Comparison of ENCODE assay signal across 21 cellular contexts in the genomic region with DNA sequence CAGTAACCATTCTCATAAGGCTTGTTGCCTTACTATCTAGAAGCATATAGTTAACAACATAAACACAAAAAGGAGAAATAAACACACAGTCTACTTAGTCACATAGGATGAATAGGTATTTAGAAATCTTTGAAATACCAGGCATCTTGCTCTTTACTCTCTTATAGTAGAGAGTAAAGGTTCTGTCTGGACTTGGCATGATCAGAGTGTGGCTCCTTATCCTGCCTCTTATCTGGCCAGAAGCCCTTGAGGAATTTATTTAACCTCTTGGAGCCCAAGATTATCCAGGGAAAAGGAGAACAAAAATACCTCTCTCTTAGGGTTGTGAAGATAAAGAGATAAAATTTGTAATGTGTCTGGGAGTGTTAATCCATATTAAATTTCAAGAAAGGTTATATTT.
DNase-seq lines count a peak whose midpoint lies in the region; ATAC-seq, FAIRE-seq and TF ChIP-seq lines count a peak whose summit lies in the region.
"Had no signal": no experiment of that assay in that cellular context is flagged by ENCODE, and none has a peak within 500 bp of the region (broad histone marks: within the 10 kb centered on the region; RNA-seq: fewer than 3 reads in every experiment).

No MANE protein-coding gene starts in this region.

- H3K9me2 ChIP-seq in GM23248 (ENCODE audit: insufficient read depth), result no peaks in the 10 kb centered on the region

- FAIRE-seq in endothelial cell of umbilical vein (lab: Jason Lieb, UNC), result no peak

- H3K4me3 ChIP-seq in GM23248 (no peak overlapping the region), RWPE2 (ENCODE audit: severe bottlenecking) (no peak overlapping the region), endothelial cell of umbilical vein (replicated peaks in 1 of 3; ENCODE audit: insufficient read depth in 1 of 3, low read depth in 1 of 3, low read length in 3 of 3) (no peak overlapping the region), osteoblast (ENCODE audit: insufficient read depth, low read length) (no peak overlapping the region)
- H3K4me3 ChIP-seq: heart left ventricle, lower lobe of right lung, ovary, Peyer's patch, tibial artery had no signal

- peak; percentile 31 for ATAC-seq in RWPE2 (ENCODE audit: low read depth)
- ATAC-seq in HG03159 (IDR thresholded peaks at IDR 0.05; ENCODE audit: unreplicated experiment), result no peak
- no peak for ATAC-seq in HG03280 (IDR thresholded peaks at IDR 0.05; ENCODE audit: unreplicated experiment)
- ATAC-seq: activated CD8-positive, alpha-beta memory T cell treated with anti-CD3 and anti-CD28 coated beads, Interleukin-2, amount 10 ng/mL, durations not matched to agents 7 days and 5 days; heart left ventricle; lower lobe of right lung; naive thymus-derived CD4-positive, alpha-beta T cell; sciatic nerve had no signal

- intact Hi-C loops in endothelial cell of umbilical vein (cut with micrococcal nuclease), result no loop called here

- TF ChIP-seq CTCF in RWPE2 (IDR thresholded peaks at IDR 0.05; ENCODE audit: poor library complexity, severe bottlenecking) (no peak), endothelial cell of umbilical vein (IDR thresholded peaks at IDR 0.05; ENCODE audit: extremely low read depth in 1 of 2, insufficient read depth in 1 of 2, low read depth in 1 of 2, low read length in 2 of 2) (no peak), osteoblast (IDR thresholded peaks at IDR 0.05; ENCODE audit: extremely low read depth, low read depth, low read length) (no peak)

- DNase-seq in GM23248, result peak; percentile 46
- DNase-seq in RWPE2 (ENCODE audit: low spot score), result no peak
- peak; percentile 23 for DNase-seq in endothelial cell of umbilical vein (ENCODE audit: low read depth, low spot score)
- DNase-seq in osteoblast (ENCODE audit: insufficient read length, low spot score, missing footprints), result no peak
- no peak for DNase-seq in SKM-1 (lab: John Stamatoyannopoulos, UW; ENCODE audit: unreplicated experiment)
- DNase-seq in amniotic stem cell (lab: John Stamatoyannopoulos, UW), result no peak
- DNase-seq: activated CD8-positive, alpha-beta memory T cell treated with anti-CD3 and anti-CD28 coated beads, Interleukin-2, amount 10 ng/mL, durations not matched to agents 7 days and 5 days; heart left ventricle; immature natural killer cell; lower lobe of right lung; naive thymus-derived CD4-positive, alpha-beta T cell; NCI-H1436; NCI-H774; ovary; Peyer's patch; stimulated activated CD4-positive, alpha-beta T cell treated with anti-CD3 and anti-CD28 coated beads, Interleukin-1b, Interleukin-23, amount 100 ng/mL, for 48 hours; stimulated activated naive CD4-positive, alpha-beta T cell treated with Interleukin-2 at 50 U/mL for 16 hours; tibial artery had no signal

- H3K27me3 ChIP-seq in GM23248 (replicated peaks; ENCODE audit: insufficient read depth) (no peaks in the 10 kb centered on the region), RWPE2 (ENCODE audit: insufficient read depth, poor library complexity, severe bottlenecking) (no peaks in the 10 kb centered on the region), endothelial cell of umbilical vein (ENCODE audit: control insufficient read depth in 2 of 2, insufficient read depth in 2 of 2, low read length in 2 of 2) (no peaks in the 10 kb centered on the region), osteoblast (ENCODE audit: insufficient read depth, low read length) (no peaks in the 10 kb centered on the region)
- H3K27me3 ChIP-seq: heart left ventricle, ovary, Peyer's patch, tibial artery had no signal

- POLR2A ChIA-PET in endothelial cell of umbilical vein (lab: Charles Lee), result no interaction called here

- no peaks in the 10 kb centered on the region for H3K79me2 ChIP-seq in GM23248 (ENCODE audit: insufficient read depth)
- no peaks in the 10 kb centered on the region for H3K79me2 ChIP-seq in endothelial cell of umbilical vein (ENCODE audit: control insufficient read depth, insufficient read depth, low read length)
- no peaks in the 10 kb centered on the region for H3K79me2 ChIP-seq in osteoblast (ENCODE audit: insufficient read depth, low read length)

- H3K9ac ChIP-seq in GM23248 (no peak overlapping the region), endothelial cell of umbilical vein (replicated peaks; ENCODE audit: extremely low read depth, insufficient read depth, low read length) (no peak overlapping the region)

- no TSS peak for BruUV-seq in endothelial cell of umbilical vein (replicated peaks; lab: Mats Ljungman, UMichigan)

- H3F3A ChIP-seq in GM23248 (ENCODE audit: insufficient read depth), result peaks cover 46% of the 10 kb centered on the region

- H3K36me3 ChIP-seq in GM23248 (ENCODE audit: low read depth), result no peaks in the 10 kb centered on the region
- no peaks in the 10 kb centered on the region for H3K36me3 ChIP-seq in RWPE2 (ENCODE audit: low read depth)
- H3K36me3 ChIP-seq in endothelial cell of umbilical vein (ENCODE audit: control insufficient read depth in 2 of 2, extremely low read depth in 1 of 2, insufficient read depth in 2 of 2, low read length in 2 of 2), result no peaks in the 10 kb centered on the region
- H3K36me3 ChIP-seq in osteoblast (ENCODE audit: insufficient read depth, low read length), result no peaks in the 10 kb centered on the region
- H3K36me3 ChIP-seq: heart left ventricle, lower lobe of right lung, ovary, Peyer's patch, tibial artery had no signal

- H3K4me2 ChIP-seq in GM23248 (ENCODE audit: unreplicated experiment) (peak overlapping the region; percentile 63), endothelial cell of umbilical vein (ENCODE audit: insufficient read depth, low read length) (peak overlapping the region; percentile 28), osteoblast (ENCODE audit: insufficient read depth, low read length) (peak overlapping the region; percentile 21)

- no peaks in the 10 kb centered on the region for H3K9me1 ChIP-seq in endothelial cell of umbilical vein (replicated peaks; ENCODE audit: control insufficient read depth, extremely low read depth, insufficient read depth, low read length)

- H3K9me3 ChIP-seq in GM23248 (ENCODE audit: low read depth) (no peaks in the 10 kb centered on the region), RWPE2 (ENCODE audit: severe bottlenecking) (no peaks in the 10 kb centered on the region), endothelial cell of umbilical vein (replicated peaks; ENCODE audit: control insufficient read depth, insufficient read depth, low read length) (no peaks in the 10 kb centered on the region), osteoblast (ENCODE audit: low read depth, low read length) (no peaks in the 10 kb centered on the region)
- H3K9me3 ChIP-seq: heart left ventricle, lower lobe of right lung, ovary, Peyer's patch, tibial artery had no signal

- H3K4me1 ChIP-seq in GM23248 (ENCODE audit: insufficient read depth) (peaks cover 55% of the 10 kb centered on the region), RWPE2 (ENCODE audit: insufficient read depth, poor library complexity, severe bottlenecking) (peaks cover 53% of the 10 kb centered on the region), endothelial cell of umbilical vein (ENCODE audit: control insufficient read depth, extremely low read depth, insufficient read depth, low read length) (peaks cover 19% of the 10 kb centered on the region), osteoblast (ENCODE audit: insufficient read depth, low read length) (peaks cover 39% of the 10 kb centered on the region)

- H3K27ac ChIP-seq in GM23248 (peak overlapping the region; percentile 49), RWPE2 (ENCODE audit: poor library complexity, severe bottlenecking) (peak overlapping the region; percentile 70), endothelial cell of umbilical vein (ENCODE audit: insufficient read depth, low read depth, low read length) (no peak overlapping the region), osteoblast (ENCODE audit: low read depth, low read length) (peak overlapping the region; percentile 56)
- H3K27ac ChIP-seq: heart left ventricle, lower lobe of right lung, ovary, Peyer's patch, tibial artery had no signal

- dilution Hi-C loops in endothelial cell of umbilical vein (cut with MboI; ENCODE audit: extremely low pct_ligation_motif_present, low sequenced_read_pairs), result loop anchor here (25.0 kb wide), 1 partner anchor 90 kb away; a partner anchor contains a TSS

- in situ Hi-C loops in GM23248 (cut with MboI), result no loop called here

- TF ChIP-seq POLR2A in endothelial cell of umbilical vein (IDR thresholded peaks at IDR 0.05; ENCODE audit: low read depth, low read length), result no peak

- H4K20me1 ChIP-seq in GM23248 (ENCODE audit: insufficient read depth) (no peaks in the 10 kb centered on the region), endothelial cell of umbilical vein (replicated peaks; ENCODE audit: control insufficient read depth, extremely low read depth, insufficient read depth, low read length) (no peaks in the 10 kb centered on the region), osteoblast (ENCODE audit: insufficient read depth, low read length) (no peaks in the 10 kb centered on the region)

- CTCF ChIA-PET in endothelial cell of umbilical vein (lab: Charles Lee), result no interaction called here

- H2AFZ ChIP-seq in GM23248, result no peak overlapping the region
- no peak overlapping the region for H2AFZ ChIP-seq in endothelial cell of umbilical vein (ENCODE audit: low read depth, low read length)
- no peak overlapping the region for H2AFZ ChIP-seq in osteoblast (ENCODE audit: low read length)

TF ChIP-seq in endothelial cell of umbilical vein, 7 proteins besides CTCF, POLR2A, EP300 and RAD21:
- TF ChIP-seq FOS (IDR thresholded peaks at IDR 0.05; ENCODE audit: borderline replicate concordance, insufficient read depth, low read length), result no peak
- peak; percentile 53 for TF ChIP-seq GATA2 (IDR thresholded peaks at IDR 0.05; ENCODE audit: insufficient read depth, insufficient read length, low read depth, low read length)
- no peak for TF ChIP-seq MYC (IDR thresholded peaks at IDR 0.05; ENCODE audit: low read depth, low read length)
- TF ChIP-seq, protein P1, sequence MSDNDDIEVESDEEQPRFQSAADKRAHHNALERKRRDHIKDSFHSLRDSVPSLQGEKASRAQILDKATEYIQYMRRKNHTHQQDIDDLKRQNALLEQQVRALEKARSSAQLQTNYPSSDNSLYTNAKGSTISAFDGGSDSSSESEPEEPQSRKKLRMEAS (IDR thresholded peaks at IDR 0.05; ENCODE audit: insufficient read depth, insufficient read length), result no peak

Comparison
In these comparisons a context has a peak if more than half of its experiments do, and no peak if none do; other contexts are left out.
1. DNase-seq: peak in GM23248 (single experiment) and endothelial cell of umbilical vein (single experiment); none in RWPE2 (single experiment), osteoblast (single experiment), SKM-1 (single experiment) and amniotic stem cell (single experiment).
2. Peak in every context shown above with its lines, with median percentiles within 50 percentile points of each other: H3K4me2 ChIP-seq.